8 cellular contexts compared by ENCODE assay signal in genomic region chr5:176647030-176647869, GRCh38. TPM values are rescaled to one million over a fixed set of nuclear protein-coding genes. Genes with fewer than 3 reads are reported as not detected.
DNase-seq lines count a peak whose midpoint lies in the region; ATAC-seq and TF ChIP-seq lines count a peak whose summit lies in the region.

Gene TSPAN17 (plus strand): TSS chr5:176647484. CDS start chr5:176647616, 132 bp downstream.

- H3K4me3 ChIP-seq in Jurkat, Clone E6-1 (ENCODE audit: low read length), result peak within 1 kb of the TSS; percentile 67
- H3K4me3 ChIP-seq in PC-3 (ENCODE audit: low read length), result peak within 1 kb of the TSS; percentile 86

- ATAC-seq in GM21619 (IDR thresholded peaks at IDR 0.05; ENCODE audit: unreplicated experiment), result peak; percentile 93
- peak; percentile 91 for ATAC-seq in PC-3

- H3K9ac ChIP-seq in PC-3 (ENCODE audit: low read length), result peak within 1 kb of the TSS; percentile 77

- H3K36me3 ChIP-seq in PC-3 (ENCODE audit: low read depth, low read length), result no peaks in the 10 kb centered on the region

- H3K27me3 ChIP-seq in PC-3 (ENCODE audit: low read length), result no peaks in the 10 kb centered on the region

- H3K27ac ChIP-seq in PC-3 (ENCODE audit: low read length) (no peak within 1 kb of the TSS), epithelial cell of prostate (peak within 1 kb of the TSS; percentile 38)

- no peaks in the 10 kb centered on the region for H3K9me2 ChIP-seq in PC-3 (replicated peaks; ENCODE audit: low read length)

- no peaks in the 10 kb centered on the region for H3K9me3 ChIP-seq in PC-3 (ENCODE audit: low read length)

- POLR2A ChIA-PET in PC-3 (lab: Charles Lee; ENCODE audit: unreplicated experiment), result interaction anchor here (0.6 to 0.7 kb wide), 5 partner anchors 14 to 200 kb away, joined by 3 to 5 read pairs (median 3); no protein-coding TSS in a partner anchor

- intact Hi-C loops in PC-3 (cut with micrococcal nuclease), result loop anchor here (1.0 to 2.0 kb wide), 2 partner anchors 68 to 73 kb away; no protein-coding TSS in a partner anchor

- no TSS peak for BruUV-seq in PC-3 (replicated peaks; lab: Mats Ljungman, UMichigan)

- peaks cover 17% of the 10 kb centered on the region for H3K4me1 ChIP-seq in PC-3 (ENCODE audit: insufficient read depth, low read length)

- peak within 1 kb of the TSS; percentile 95 for H3K4me2 ChIP-seq in PC-3 (ENCODE audit: low read length)

- CTCF ChIA-PET in PC-3 (lab: Charles Lee), result interaction anchor here (0.7 to 1.2 kb wide), 5 partner anchors 13 to 241 kb away, joined by 3 to 9 read pairs (median 4); partner anchors contain the start of genes EIF4E1B, RNF44 and SNCB

- TF ChIP-seq CTCF in PC-3 (conservative IDR thresholded peaks at IDR 0.05; ENCODE audit: low read depth, low read length), result peak; percentile 51

- peak within 1 kb of the TSS; percentile 88 for H2AFZ ChIP-seq in PC-3 (ENCODE audit: low read length)

- DNase-seq in DMS153 treated with DMSO at 0.1 percent for 48 hours (lab: John Stamatoyannopoulos, UW; ENCODE audit: unreplicated experiment), result peak; percentile 67
- DNase-seq in Jurkat, Clone E6-1 (ENCODE audit: low read depth, low spot score), result peak; percentile 93
- peak; percentile 99 for DNase-seq in PC-3
- peak; percentile 100 for DNase-seq in activated T-cell treated with anti-CD3 and anti-CD28 coated beads for 48 hours (ENCODE audit: low read depth)
- peak; percentile 80 for DNase-seq in epithelial cell of prostate (ENCODE audit: low read depth, low spot score)
- peak; percentile 100 for DNase-seq in mucosa of gallbladder (ENCODE audit: low spot score)
- peak; percentile 86 to 94 for DNase-seq in stimulated activated CD8-positive, alpha-beta memory T cell treated with anti-CD3 and anti-CD28 coated beads, Interleukin-4, amount 100 ng/mL, for 4 hours (ENCODE audit: low read depth in 2 of 2, low spot score in 1 of 2)

- H3K79me2 ChIP-seq in PC-3 (ENCODE audit: low read length), result peaks cover 32% of the 10 kb centered on the region

- 0 out of 2 replicates have a peak, but pooled peaks cover 7% of the 10 kb centered on the region for H4K20me1 ChIP-seq in PC-3 (ENCODE audit: low read length)

- H3F3A ChIP-seq in PC-3 (ENCODE audit: low read length, unreplicated experiment), result no peaks in the 10 kb centered on the region

RNA-seq across cellular contexts. Expression of gene TSPAN17, which starts in this region (rescaled TPM):
- 20.1 TPM for polyA plus RNA-seq in Jurkat, Clone E6-1 (2012; ENCODE audit: insufficient read depth, insufficient read length)
- total RNA-seq in PC-3 (2014; rRNA removed) (47.3 and 56.3 TPM in 2 replicates), mucosa of gallbladder (47.6 TPM)
